8 cellular contexts compared by ENCODE assay signal in the genomic region with DNA sequence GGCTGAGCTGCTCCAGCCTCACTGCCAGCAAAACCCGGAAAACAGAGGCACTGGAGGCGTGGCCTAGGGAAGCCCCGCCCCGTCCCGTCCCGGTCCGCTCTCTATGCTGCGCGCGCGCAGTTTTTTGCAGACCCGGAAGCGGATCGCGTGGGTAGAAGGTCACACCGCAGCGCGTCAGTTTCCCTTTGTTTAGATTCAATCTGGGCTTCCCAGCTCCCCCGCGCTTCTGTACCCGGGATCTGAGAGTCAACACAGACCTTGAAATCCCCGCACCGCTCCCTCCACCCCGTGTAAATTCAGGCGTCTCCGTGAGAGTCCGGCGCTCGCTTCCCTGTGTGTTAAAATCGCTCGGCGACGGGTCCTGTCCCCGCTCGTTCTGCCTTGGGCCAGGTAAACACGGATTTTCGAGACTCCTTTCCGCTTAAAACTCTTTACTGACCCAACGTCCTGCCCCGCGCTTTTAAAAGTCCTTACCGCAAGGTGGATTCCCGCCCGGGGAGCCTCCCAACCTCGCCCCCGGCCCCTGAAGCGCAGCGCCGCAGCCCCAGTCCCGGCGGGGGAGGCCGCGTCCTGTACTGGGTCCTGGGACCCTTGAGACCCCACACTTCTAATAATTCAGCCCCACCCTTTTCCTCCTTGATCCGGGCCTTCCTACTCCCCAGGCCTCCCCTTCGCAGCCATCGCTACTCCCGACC. TPM values are rescaled to one million over a fixed set of nuclear protein-coding genes. Genes with fewer than 3 reads are reported as not detected.
DNase-seq lines count a peak whose midpoint lies in the region; ATAC-seq and TF ChIP-seq lines count a peak whose summit lies in the region.

A gene (plus strand): TSS at position 127 of the 695 bp plus-strand sequence. CDS start 12,930 bp downstream, outside the sequence.

- H4K20me1 ChIP-seq in GM23248 (ENCODE audit: insufficient read depth), result no peaks in the 10 kb centered on the region

- ATAC-seq in WTC11 (peak; percentile 97), GM21447 (IDR thresholded peaks at IDR 0.05; ENCODE audit: unreplicated experiment) (no peak)

- no peaks in the 10 kb centered on the region for H3K9me2 ChIP-seq in GM23248 (ENCODE audit: insufficient read depth)

- peaks cover 14% of the 10 kb centered on the region for H3K27me3 Mint-ChIP-seq in WTC11 (ENCODE audit: low read depth)
- H3K27me3 Mint-ChIP-seq in immature natural killer cell (ENCODE audit: low read depth in 3 of 3), result peaks cover 4 to 7% (median 7%) of the 10 kb centered on the region in 3 donors

- in situ Hi-C loops in GM23248 (cut with MboI), result no loop called here

- 2 to 3% methylated on average over 49 to 57 of the region's 57 CpGs for WGBS in GM23248 (ENCODE audit: low coverage in 1 of 2, low lambda C conversion rate in 2 of 2, missing lambda C conversion rate in 2 of 2), 2 experiments

- peak within 1 kb of the TSS; percentile 91 for H2AFZ ChIP-seq in GM23248

- peak within 1 kb of the TSS; percentile 83 for H3K4me2 ChIP-seq in GM23248 (ENCODE audit: unreplicated experiment)

- H3F3A ChIP-seq in GM23248 (ENCODE audit: insufficient read depth), result no peaks in the 10 kb centered on the region

- H3K9me3 Mint-ChIP-seq in WTC11, result peaks cover 27% of the 10 kb centered on the region
- H3K9me3 Mint-ChIP-seq in immature natural killer cell, result peaks cover 22 to 40% (median 36%) of the 10 kb centered on the region in 6 donors

- H3K4me1 ChIP-seq in GM23248 (ENCODE audit: insufficient read depth) (no peaks in the 10 kb centered on the region), skeletal muscle tissue (ENCODE audit: control insufficient read depth in 3 of 3, insufficient read depth in 3 of 3, low read length in 3 of 3) (peaks cover 4 to 7% (median 6%) of the 10 kb centered on the region in 3 donors)

- H3K4me3 ChIP-seq in GM23248 (peak within 1 kb of the TSS; percentile 89), cardiac fibroblast (replicated peaks in 1 of 2; ENCODE audit: low read depth in 2 of 2, low read length in 2 of 2) (peak within 1 kb of the TSS; percentile 82 to 85), skeletal muscle tissue (ENCODE audit: low read length in 3 of 3) (peak within 1 kb of the TSS; percentile 77 to 91 (median 86))

- H3K36me3 ChIP-seq in GM23248 (ENCODE audit: low read depth) (no peaks in the 10 kb centered on the region), skeletal muscle tissue (ENCODE audit: control insufficient read depth in 3 of 3, insufficient read depth in 3 of 3, low read length in 3 of 3) (no peaks in the 10 kb centered on the region)

- no peaks in the 10 kb centered on the region for H3K9me3 ChIP-seq in GM23248 (ENCODE audit: low read depth)
- H3K9me3 ChIP-seq in skeletal muscle tissue (ENCODE audit: control insufficient read depth in 3 of 3, low read length in 3 of 3), result peaks cover 11 to 17% (median 16%) of the 10 kb centered on the region in 3 donors

- H3K27ac Mint-ChIP-seq in WTC11 (peak within 1 kb of the TSS; percentile 80), immature natural killer cell (peak within 1 kb of the TSS; percentile 89 to 98 (median 95))

- TF ChIP-seq CTCF in WTC11 (IDR thresholded peaks at IDR 0.05), result no peak
- TF ChIP-seq CTCF in cardiac fibroblast (IDR thresholded peaks at IDR 0.05; ENCODE audit: low read depth, low read length), result no peak

- H3K4me3 Mint-ChIP-seq in WTC11, result peak within 1 kb of the TSS; percentile 92
- H3K4me3 Mint-ChIP-seq in immature natural killer cell, result peak within 1 kb of the TSS; percentile 92 to 99 (median 98)

- H3K9ac ChIP-seq in GM23248 (peak within 1 kb of the TSS; percentile 96), skeletal muscle tissue (ENCODE audit: low read depth in 1 of 3, low read length in 3 of 3) (peak within 1 kb of the TSS; percentile 87 to 94 (median 89))

- DNase-seq in CD1c-positive myeloid dendritic cell (ENCODE audit: extremely low spot score), result peak; percentile 95
- DNase-seq in GM23248, result peak; percentile 95
- DNase-seq in NCI-H187 (lab: John Stamatoyannopoulos, UW), result peak; percentile 77 to 84
- DNase-seq in WTC11 (ENCODE audit: low spot score), result peak; percentile 87
- peak; percentile 88 to 89 for DNase-seq in cardiac fibroblast (ENCODE audit: low read depth in 2 of 2)
- peak; percentile 85 to 89 (median 88) for DNase-seq in immature natural killer cell

- H3K36me3 Mint-ChIP-seq in WTC11 (peaks cover 23% of the 10 kb centered on the region), immature natural killer cell (peaks cover 14 to 17% (median 16%) of the 10 kb centered on the region in 3 donors)

- peaks cover 9% of the 10 kb centered on the region; the same call in 1 of the 2 replicates for H3K79me2 ChIP-seq in GM23248 (ENCODE audit: insufficient read depth)

- CTCF ChIA-PET in WTC11 (lab: Charles Lee), result interaction anchor here (0.8 to 1.7 kb wide), 3 partner anchors 8 to 205 kb away, joined by 3 to 6 read pairs (median 3); no protein-coding TSS in a partner anchor

- H3K4me1 Mint-ChIP-seq in WTC11, result peaks cover 9% of the 10 kb centered on the region
- H3K4me1 Mint-ChIP-seq in immature natural killer cell, result peaks cover 19 to 20% of the 10 kb centered on the region in 2 donors

- H3K27ac ChIP-seq in GM23248 (peak within 1 kb of the TSS; percentile 79), skeletal muscle tissue (ENCODE audit: low read depth, low read length) (peak within 1 kb of the TSS; percentile 60)

- no peaks in the 10 kb centered on the region for H3K27me3 ChIP-seq in GM23248 (replicated peaks; ENCODE audit: insufficient read depth)
- no peaks in the 10 kb centered on the region for H3K27me3 ChIP-seq in skeletal muscle tissue (ENCODE audit: control insufficient read depth in 3 of 3, insufficient read depth in 3 of 3, low read length in 3 of 3)

- POLR2A ChIA-PET in WTC11 (lab: Charles Lee), result no interaction called here

TF ChIP-seq in WTC11, 78 proteins besides CTCF, POLR2A, EP300 and RAD21:
- 0 out of 2 replicates have a peak, but pooled peaks have one; percentile 49 for TF ChIP-seq SP1 (CRISPR knock-in tag; conservative IDR thresholded peaks at IDR 0.05)
- 0 out of 2 replicates have a peak, but pooled peaks have one; percentile 40 for TF ChIP-seq CREM (CRISPR knock-in tag; IDR thresholded peaks at IDR 0.05)
- TF ChIP-seq, protein P1, sequence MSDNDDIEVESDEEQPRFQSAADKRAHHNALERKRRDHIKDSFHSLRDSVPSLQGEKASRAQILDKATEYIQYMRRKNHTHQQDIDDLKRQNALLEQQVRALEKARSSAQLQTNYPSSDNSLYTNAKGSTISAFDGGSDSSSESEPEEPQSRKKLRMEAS (CRISPR knock-in tag; IDR thresholded peaks at IDR 0.05), result peak; percentile 62; the same call in 1 of the 2 replicates
- no peak for TF ChIP-seq RORB (CRISPR knock-in tag; IDR thresholded peaks at IDR 0.05)
- TF ChIP-seq, protein P2, sequence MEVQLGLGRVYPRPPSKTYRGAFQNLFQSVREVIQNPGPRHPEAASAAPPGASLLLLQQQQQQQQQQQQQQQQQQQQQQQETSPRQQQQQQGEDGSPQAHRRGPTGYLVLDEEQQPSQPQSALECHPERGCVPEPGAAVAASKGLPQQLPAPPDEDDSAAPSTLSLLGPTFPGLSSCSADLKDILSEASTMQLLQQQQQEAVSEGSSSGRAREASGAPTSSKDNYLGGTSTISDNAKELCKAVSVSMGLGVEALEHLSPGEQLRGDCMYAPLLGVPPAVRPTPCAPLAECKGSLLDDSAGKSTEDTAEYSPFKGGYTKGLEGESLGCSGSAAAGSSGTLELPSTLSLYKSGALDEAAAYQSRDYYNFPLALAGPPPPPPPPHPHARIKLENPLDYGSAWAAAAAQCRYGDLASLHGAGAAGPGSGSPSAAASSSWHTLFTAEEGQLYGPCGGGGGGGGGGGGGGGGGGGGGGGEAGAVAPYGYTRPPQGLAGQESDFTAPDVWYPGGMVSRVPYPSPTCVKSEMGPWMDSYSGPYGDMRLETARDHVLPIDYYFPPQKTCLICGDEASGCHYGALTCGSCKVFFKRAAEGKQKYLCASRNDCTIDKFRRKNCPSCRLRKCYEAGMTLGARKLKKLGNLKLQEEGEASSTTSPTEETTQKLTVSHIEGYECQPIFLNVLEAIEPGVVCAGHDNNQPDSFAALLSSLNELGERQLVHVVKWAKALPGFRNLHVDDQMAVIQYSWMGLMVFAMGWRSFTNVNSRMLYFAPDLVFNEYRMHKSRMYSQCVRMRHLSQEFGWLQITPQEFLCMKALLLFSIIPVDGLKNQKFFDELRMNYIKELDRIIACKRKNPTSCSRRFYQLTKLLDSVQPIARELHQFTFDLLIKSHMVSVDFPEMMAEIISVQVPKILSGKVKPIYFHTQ (CRISPR knock-in tag; IDR thresholded peaks at IDR 0.05), result no peak
- TF ChIP-seq FOXK1 (CRISPR knock-in tag; IDR thresholded peaks at IDR 0.05), result peak; percentile 49; the same call in 1 of the 2 replicates

RNA-seq across cellular contexts. Expression of the gene that starts here (rescaled TPM):
- total RNA-seq in GM23248 (2014; rRNA removed; shearing (Covaris generic)), result 2.8 and 3.5 TPM in 2 replicates
- polyA plus RNA-seq in GM23248 (2016; fragmentation: Nextera tagmentation; extraction: Ambion mirVana) (3.9 and 6.0 TPM in 2 replicates), immature natural killer cell (1 to 10 TPM in 1 of 3 donors, under 1 TPM in 1, not detected in 1; 0.63 to 1.3 TPM)
- total RNA-seq in WTC11 (2021) (4.4 to 8.5 TPM (median 6.6 TPM) in 3 replicates), skeletal muscle tissue (5.7 TPM)
